In the genomic region with DNA sequence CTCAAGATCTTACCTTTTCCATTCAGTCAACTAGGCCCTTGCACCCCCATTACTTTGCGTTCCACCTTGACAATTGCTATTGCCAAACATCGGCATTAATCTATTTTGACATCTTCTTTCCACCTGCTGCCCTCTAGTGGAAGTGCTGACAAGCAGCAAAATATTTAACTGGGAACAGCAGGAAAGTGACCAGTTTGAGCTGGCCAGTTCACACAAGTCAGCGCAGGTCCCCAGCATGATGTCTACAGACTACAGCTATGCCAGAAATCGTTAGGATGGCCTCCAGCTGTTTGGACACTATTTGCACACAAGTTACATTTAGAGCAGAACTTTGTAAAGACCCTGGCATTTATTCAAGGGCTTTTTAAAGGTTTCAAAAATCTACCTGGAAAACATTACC, we compare ENCODE assay signal across 8 cellular contexts.
DNase-seq lines count a peak whose midpoint lies in the region; ATAC-seq and TF ChIP-seq lines count a peak whose summit lies in the region.

No MANE protein-coding gene starts in this region.

- H3K36me3 Mint-ChIP-seq in effector memory CD8-positive, alpha-beta T cell (ENCODE audit: insufficient read depth) = no peaks in the 10 kb centered on the region

- H3K79me2 ChIP-seq in DND-41 (ENCODE audit: insufficient read depth, low read length) (no peaks in the 10 kb centered on the region), SK-N-SH (ENCODE audit: insufficient read depth) (no peaks in the 10 kb centered on the region)

- H3K4me3 ChIP-seq in DND-41 (ENCODE audit: low read depth in 1 of 2, low read length in 2 of 2) (no peak overlapping the region), SK-N-SH (ENCODE audit: low read depth in 2 of 2, low read length in 1 of 2) (no peak overlapping the region; a peak in 1 of 4 replicates), upper lobe of left lung (no peak overlapping the region)

- no peaks in the 10 kb centered on the region for H4K20me1 ChIP-seq in DND-41 (ENCODE audit: insufficient read depth, low read length)
- no peaks in the 10 kb centered on the region for H4K20me1 ChIP-seq in SK-N-SH (ENCODE audit: insufficient read depth)

- H3F3A ChIP-seq in SK-N-SH (replicated peaks; ENCODE audit: insufficient read depth) = no peaks in the 10 kb centered on the region

- DNase-seq in DND-41 (peak; percentile 43), LHCN-M2 (ENCODE audit: low read depth) (peak; percentile 50), SK-N-SH (peak; percentile 37), lung microvascular endothelial cell (ENCODE audit: low read depth in 2 of 2) (peak; percentile 62 to 81), upper lobe of left lung (peak in 1 of 2 donors; percentile 47)
- peak; percentile 7 to 23 (median 16) for DNase-seq in effector memory CD8-positive, alpha-beta T cell

- POLR2A ChIA-PET in SK-N-SH (lab: Yijun Ruan, JAX) = no interaction called here

- H3K27ac ChIP-seq in DND-41 (ENCODE audit: low read length) = no peak overlapping the region
- no peak overlapping the region for H3K27ac ChIP-seq in SK-N-SH (ENCODE audit: low read depth in 2 of 2, low read length in 1 of 2)
- H3K27ac ChIP-seq in upper lobe of left lung = no peak overlapping the region

- TF ChIP-seq RAD21 in SK-N-SH (IDR thresholded peaks at IDR 0.05; ENCODE audit: low read length) = peak; percentile 59

- H3K27me3 ChIP-seq in DND-41 (ENCODE audit: insufficient read depth, low read length, poor library complexity) (peaks cover 4% of the 10 kb centered on the region), SK-N-SH (ENCODE audit: insufficient read depth) (no peaks in the 10 kb centered on the region; the same call in none of the 2 replicates), upper lobe of left lung (no peaks in the 10 kb centered on the region)

- TF ChIP-seq CTCF in DND-41 (IDR thresholded peaks at IDR 0.05; ENCODE audit: borderline replicate concordance, extremely low read depth, low read length, poor library complexity, severe bottlenecking) = peak; percentile 83
- TF ChIP-seq CTCF in SK-N-SH (IDR thresholded peaks at IDR 0.05) = peak; percentile 85
- peak; percentile 57 to 78 (median 76) for TF ChIP-seq CTCF in upper lobe of left lung (IDR thresholded peaks at IDR 0.05)

- TF ChIP-seq EP300 in SK-N-SH (IDR thresholded peaks at IDR 0.05; ENCODE audit: borderline replicate concordance in 1 of 2, low read depth in 1 of 2, low read length in 1 of 2) (no peak), upper lobe of left lung (IDR thresholded peaks at IDR 0.05) (no peak)

- no peak overlapping the region for H3K27ac Mint-ChIP-seq in effector memory CD8-positive, alpha-beta T cell

- H3K4me1 Mint-ChIP-seq in effector memory CD8-positive, alpha-beta T cell (ENCODE audit: low read depth in 2 of 2) = peaks cover 3 to 4% of the 10 kb centered on the region in 2 donors

- CTCF ChIA-PET in SK-N-SH (lab: Yijun Ruan, JAX) = interaction anchor here (0.7 to 2.8 kb wide), 19 partner anchors 8 to 728 kb away, joined by 3 to 22 read pairs (median 5); a partner anchor contains a TSS

- H3K9ac ChIP-seq in DND-41 (ENCODE audit: low read depth, low read length) = no peak overlapping the region
- no peak overlapping the region for H3K9ac ChIP-seq in SK-N-SH

- H3K4me3 Mint-ChIP-seq in effector memory CD8-positive, alpha-beta T cell = no peak overlapping the region

- TF ChIP-seq POLR2A in upper lobe of left lung (IDR thresholded peaks at IDR 0.05) = no peak

- 6% methylated on average over 4 of the region's 4 CpGs for WGBS in SK-N-SH (ENCODE audit: low lambda C conversion rate)
- 6 to 12% methylated on average over 4 of the region's 4 CpGs for WGBS in upper lobe of left lung, 2 donors

- no peaks in the 10 kb centered on the region for H3K9me3 Mint-ChIP-seq in effector memory CD8-positive, alpha-beta T cell

- peaks cover 30 to 52% of the 10 kb centered on the region in 2 donors for H3K27me3 Mint-ChIP-seq in effector memory CD8-positive, alpha-beta T cell

- H3K9me3 ChIP-seq in DND-41 (ENCODE audit: insufficient read depth, low read length, severe bottlenecking) (no peaks in the 10 kb centered on the region), SK-N-SH (no peaks in the 10 kb centered on the region), upper lobe of left lung (no peaks in the 10 kb centered on the region)

- H2AFZ ChIP-seq in DND-41 (ENCODE audit: low read depth, low read length) = no peak overlapping the region
- no peak overlapping the region for H2AFZ ChIP-seq in SK-N-SH (ENCODE audit: low read depth)

- H3K4me2 ChIP-seq in DND-41 (ENCODE audit: insufficient read depth, low read length) (no peak overlapping the region), SK-N-SH (no peak overlapping the region)

- ATAC-seq in DND-41 (ENCODE audit: insufficient read depth, low read depth) = 0 out of 3 replicates have a peak, but pooled peaks have one; percentile 44
- peak; percentile 73 for ATAC-seq in GM19395 (IDR thresholded peaks at IDR 0.05; ENCODE audit: unreplicated experiment)
- ATAC-seq in effector memory CD8-positive, alpha-beta T cell (replicated peaks) = no peak
- ATAC-seq in upper lobe of left lung (ENCODE audit: low FRiP score in 2 of 2) = peak; percentile 53 to 72
- no peak for ATAC-seq in HG02852 (IDR thresholded peaks at IDR 0.05; ENCODE audit: unreplicated experiment)

- no peaks in the 10 kb centered on the region for H3K9me2 ChIP-seq in SK-N-SH

- no peaks in the 10 kb centered on the region for H3K4me1 ChIP-seq in DND-41 (ENCODE audit: insufficient read depth, low read length)
- H3K4me1 ChIP-seq in SK-N-SH (ENCODE audit: control insufficient read depth in 1 of 2, insufficient read depth in 2 of 2, low read depth in 1 of 2, low read length in 1 of 2) = no peaks in the 10 kb centered on the region
- H3K4me1 ChIP-seq in upper lobe of left lung = peaks cover 0 to 5% (median 2%) of the 10 kb centered on the region in 4 donors

- no peaks in the 10 kb centered on the region for H3K36me3 ChIP-seq in DND-41 (ENCODE audit: insufficient read depth, low read length)
- no peaks in the 10 kb centered on the region for H3K36me3 ChIP-seq in SK-N-SH (replicated peaks in 1 of 2; ENCODE audit: control insufficient read depth in 1 of 2, insufficient read depth in 2 of 2, low read length in 1 of 2)
- no peaks in the 10 kb centered on the region for H3K36me3 ChIP-seq in upper lobe of left lung

TF ChIP-seq in SK-N-SH, 30 proteins besides CTCF, POLR2A, EP300 and RAD21:
- peak; percentile 52 for TF ChIP-seq SMC3 (IDR thresholded peaks at IDR 0.05; ENCODE audit: low read depth, low read length)
- no peak for TF ChIP-seq NRF1 (IDR thresholded peaks at IDR 0.05; ENCODE audit: low read depth, low read length)
- TF ChIP-seq MXI1 (IDR thresholded peaks at IDR 0.05; ENCODE audit: low read depth, low read length) = no peak
- TF ChIP-seq, protein P1, sequence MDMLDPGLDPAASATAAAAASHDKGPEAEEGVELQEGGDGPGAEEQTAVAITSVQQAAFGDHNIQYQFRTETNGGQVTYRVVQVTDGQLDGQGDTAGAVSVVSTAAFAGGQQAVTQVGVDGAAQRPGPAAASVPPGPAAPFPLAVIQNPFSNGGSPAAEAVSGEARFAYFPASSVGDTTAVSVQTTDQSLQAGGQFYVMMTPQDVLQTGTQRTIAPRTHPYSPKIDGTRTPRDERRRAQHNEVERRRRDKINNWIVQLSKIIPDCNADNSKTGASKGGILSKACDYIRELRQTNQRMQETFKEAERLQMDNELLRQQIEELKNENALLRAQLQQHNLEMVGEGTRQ (IDR thresholded peaks at IDR 0.05; ENCODE audit: borderline replicate concordance, low read depth, low read length) = no peak
- no peak for TF ChIP-seq MEF2A (IDR thresholded peaks at IDR 0.05; ENCODE audit: borderline replicate concordance, low read depth)
- TF ChIP-seq, protein P2, sequence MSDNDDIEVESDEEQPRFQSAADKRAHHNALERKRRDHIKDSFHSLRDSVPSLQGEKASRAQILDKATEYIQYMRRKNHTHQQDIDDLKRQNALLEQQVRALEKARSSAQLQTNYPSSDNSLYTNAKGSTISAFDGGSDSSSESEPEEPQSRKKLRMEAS (IDR thresholded peaks at IDR 0.05; ENCODE audit: low read depth) = no peak
- TF ChIP-seq, protein P3, sequence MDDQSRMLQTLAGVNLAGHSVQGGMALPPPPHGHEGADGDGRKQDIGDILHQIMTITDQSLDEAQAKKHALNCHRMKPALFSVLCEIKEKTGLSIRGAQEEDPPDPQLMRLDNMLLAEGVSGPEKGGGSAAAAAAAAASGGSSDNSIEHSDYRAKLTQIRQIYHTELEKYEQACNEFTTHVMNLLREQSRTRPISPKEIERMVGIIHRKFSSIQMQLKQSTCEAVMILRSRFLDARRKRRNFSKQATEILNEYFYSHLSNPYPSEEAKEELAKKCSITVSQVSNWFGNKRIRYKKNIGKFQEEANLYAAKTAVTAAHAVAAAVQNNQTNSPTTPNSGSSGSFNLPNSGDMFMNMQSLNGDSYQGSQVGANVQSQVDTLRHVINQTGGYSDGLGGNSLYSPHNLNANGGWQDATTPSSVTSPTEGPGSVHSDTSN (IDR thresholded peaks at IDR 0.05) = peak; percentile 93
- peak; percentile 71 for TF ChIP-seq GATA2 (CRISPR knock-in tag; IDR thresholded peaks at IDR 0.05)
TF ChIP-seq in SK-N-SH: peak in this region for 3.

Comparison
In these comparisons a context has a peak if more than half of its experiments do, and no peak if none do; other contexts are left out.
1. ATAC-seq: peak in DND-41 (single experiment), GM19395 (single experiment) and upper lobe of left lung (2 of 2); none in effector memory CD8-positive, alpha-beta T cell (single experiment) and HG02852 (single experiment).
2. Peak in every context shown above with its lines, with median percentiles within 50 percentile points of each other: CTCF ChIP-seq.